ENCODE assay signal across 12 cellular contexts in the genomic region with DNA sequence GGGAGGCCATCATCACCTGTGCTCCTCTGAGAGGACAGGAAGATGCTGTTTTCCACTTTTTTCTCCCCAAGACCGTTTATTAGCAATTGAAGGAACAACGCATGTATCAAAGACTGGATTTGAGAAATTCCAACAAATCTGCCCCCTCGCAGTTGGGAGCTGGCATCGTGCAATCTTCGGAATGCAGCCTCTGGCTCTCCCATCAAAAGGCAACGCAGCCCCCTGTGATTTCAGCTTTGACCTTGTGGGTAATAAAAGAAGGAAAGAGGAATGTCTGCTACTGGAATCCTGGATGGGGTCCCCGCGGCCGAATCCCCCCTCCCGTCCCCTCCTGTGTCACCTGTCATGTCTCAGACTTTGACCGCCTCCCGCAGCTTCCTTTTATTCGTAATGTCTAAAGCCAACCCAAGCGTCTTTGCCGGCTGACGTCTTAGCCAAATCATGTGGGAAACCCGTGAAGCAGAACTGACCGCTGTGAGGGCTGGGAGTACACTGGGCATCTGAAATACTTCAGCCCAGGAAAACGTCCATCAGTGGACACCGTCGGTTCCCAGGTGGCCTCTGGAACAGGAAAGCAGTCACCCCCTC.
DNase-seq lines count a peak whose midpoint lies in the region; TF ChIP-seq lines count a peak whose summit lies in the region.
"Had no signal": no experiment of that assay in that cellular context is flagged by ENCODE, and none has a peak within 500 bp of the region (broad histone marks: within the 10 kb centered on the region; RNA-seq: fewer than 3 reads in every experiment).

No MANE protein-coding gene starts in this region.

- H3K9ac ChIP-seq in BLaER1 treated with 17β-estradiol and CSF1 and Interleukin-3, amounts not matched to agents 10 nM and 100 nM: peak overlapping the region in 1 of 11 experiments; percentile 19; a peak in 2 of 22 replicates
- H3K9ac ChIP-seq in neural progenitor cell: no peak overlapping the region

- H3K9me3 ChIP-seq in BLaER1 treated with 17β-estradiol and CSF1 and Interleukin-3, amounts not matched to agents 10 nM and 100 nM (replicated peaks in 1 of 11): no peaks in the 10 kb centered on the region
- H3K9me3 ChIP-seq in neural progenitor cell (ENCODE audit: low read depth): no peaks in the 10 kb centered on the region

- H3K27me3 Mint-ChIP-seq in IgD-negative memory B cell: peaks cover 47% of the 10 kb centered on the region
- H3K27me3 Mint-ChIP-seq in neural progenitor cell (ENCODE audit: insufficient read depth, low read depth): peaks cover 27% of the 10 kb centered on the region

- peaks cover 53 to 71% (median 64%) of the 10 kb centered on the region in 11 experiments for H3K27me3 ChIP-seq in BLaER1 treated with 17β-estradiol and CSF1 and Interleukin-3, amounts not matched to agents 10 nM and 100 nM
- H3K27me3 ChIP-seq in neural progenitor cell: peaks cover 37% of the 10 kb centered on the region

- no peaks in the 10 kb centered on the region for H3K36me3 ChIP-seq in BLaER1 treated with 17β-estradiol and CSF1 and Interleukin-3, amounts not matched to agents 10 nM and 100 nM
- H3K36me3 ChIP-seq in neural progenitor cell: peaks cover 4% of the 10 kb centered on the region

- no peaks in the 10 kb centered on the region for H3K79me2 ChIP-seq in neural progenitor cell (ENCODE audit: low read depth)

- no peaks in the 10 kb centered on the region for H3K9me3 Mint-ChIP-seq in IgD-negative memory B cell
- peaks cover 8% of the 10 kb centered on the region for H3K9me3 Mint-ChIP-seq in neural progenitor cell

- H3K36me3 Mint-ChIP-seq in IgD-negative memory B cell: no peaks in the 10 kb centered on the region
- peaks cover 16% of the 10 kb centered on the region for H3K36me3 Mint-ChIP-seq in neural progenitor cell

- DNase-seq in foreskin melanocyte (peak; percentile 50), neural progenitor cell (ENCODE audit: low spot score) (peak; percentile 39), SIG-M5 treated with dmso at 0.1 percent for 504 hours (lab: John Stamatoyannopoulos, UW; ENCODE audit: unreplicated experiment) (no peak), NCI-H82 (lab: John Stamatoyannopoulos, UW) (no peak), NCI-H2107 (lab: John Stamatoyannopoulos, UW) (no peak)
- no peak for DNase-seq in activated CD4-positive, alpha-beta T cell treated with anti-CD3 and anti-CD28 coated beads for 4 hours
- DNase-seq: cortex of kidney; MM.1S; RPMI8226; stimulated activated CD4-positive, alpha-beta T cell treated with anti-CD3 and anti-CD28 coated beads, Interleukin-12 subunit alpha, Interleukin-12 subunit beta, amount 100 ng/mL, for 4 hours had no signal

- H3K4me2 ChIP-seq in BLaER1 treated with 17β-estradiol and CSF1 and Interleukin-3, amounts not matched to agents 10 nM and 100 nM: peak overlapping the region; percentile 35 to 68 (median 44); a peak in 17 of 22 replicates
- no peak overlapping the region for H3K4me2 ChIP-seq in neural progenitor cell

- H3K27ac ChIP-seq in BLaER1 treated with 17β-estradiol and CSF1 and Interleukin-3, amounts not matched to agents 10 nM and 100 nM: peak overlapping the region in 1 of 11 experiments; percentile 35; a peak in 2 of 22 replicates
- H3K27ac ChIP-seq in neural progenitor cell: no peak overlapping the region

- TF ChIP-seq CTCF in neural progenitor cell (IDR thresholded peaks at IDR 0.05): no peak

- H3K27ac Mint-ChIP-seq in IgD-negative memory B cell (peak overlapping the region; percentile 31 to 95 (median 72)), neural progenitor cell (peak overlapping the region; percentile 85)

- H3K4me1 ChIP-seq in BLaER1 treated with 17β-estradiol and CSF1 and Interleukin-3, amounts not matched to agents 10 nM and 100 nM: peaks cover 9 to 37% (median 26%) of the 10 kb centered on the region in 10 experiments
- peaks cover 31% of the 10 kb centered on the region for H3K4me1 ChIP-seq in neural progenitor cell

- peaks cover 14 to 28% (median 28%) of the 10 kb centered on the region in 3 donors for H3K4me1 Mint-ChIP-seq in IgD-negative memory B cell
- H3K4me1 Mint-ChIP-seq in neural progenitor cell: peaks cover 47% of the 10 kb centered on the region

- no peak overlapping the region for H2AFZ ChIP-seq in neural progenitor cell (replicated peaks)

- H3K4me3 Mint-ChIP-seq in IgD-negative memory B cell: peak overlapping the region in 3 of 4 donors; percentile 66 to 91 (median 85)
- H3K4me3 Mint-ChIP-seq in neural progenitor cell: peak overlapping the region; percentile 71

- peaks cover 0 to 5% (median 0%) of the 10 kb centered on the region in 11 experiments; a peak in 1 of 22 replicates for H4K20me1 ChIP-seq in BLaER1 treated with 17β-estradiol and CSF1 and Interleukin-3, amounts not matched to agents 10 nM and 100 nM
- peaks cover 4% of the 10 kb centered on the region for H4K20me1 ChIP-seq in neural progenitor cell (ENCODE audit: low read depth)

- no peak overlapping the region for H3K4me3 ChIP-seq in BLaER1 treated with 17β-estradiol and CSF1 and Interleukin-3, amounts not matched to agents 10 nM and 100 nM
- H3K4me3 ChIP-seq in neural progenitor cell: no peak overlapping the region

- H3F3A ChIP-seq in neural progenitor cell (ENCODE audit: low read depth): peaks cover 27% of the 10 kb centered on the region

Comparison
In these comparisons a context has a peak if more than half of its experiments do, and no peak if none do; other contexts are left out.
1. DNase-seq: peak in foreskin melanocyte (single experiment) and neural progenitor cell (single experiment); none in SIG-M5 treated with dmso at 0.1 percent for 504 hours (single experiment), NCI-H82 (single experiment), NCI-H2107 (single experiment) and activated CD4-positive, alpha-beta T cell treated with anti-CD3 and anti-CD28 coated beads for 4 hours (0 of 2).